Comparison of ENCODE assay signal across 9 cellular contexts in genomic region chr22:22884888-22885840, GRCh38. TPM values are rescaled to one million over a fixed set of nuclear protein-coding genes. Genes with fewer than 3 reads are reported as not detected.
DNase-seq lines count a peak whose midpoint lies in the region; ATAC-seq and TF ChIP-seq lines count a peak whose summit lies in the region.
"Had no signal": no experiment of that assay in that cellular context is flagged by ENCODE, and none has a peak within 500 bp of the region (broad histone marks: within the 10 kb centered on the region; RNA-seq: fewer than 3 reads in every experiment).

No MANE protein-coding gene starts in this region.

- H3K36me3 Mint-ChIP-seq in activated naive CD4-positive, alpha-beta T cell treated with anti-CD3 and anti-CD28 coated beads for 36 hours (ENCODE audit: low read depth): no peaks in the 10 kb centered on the region
- no peaks in the 10 kb centered on the region for H3K36me3 Mint-ChIP-seq in activated CD8-positive, alpha-beta T cell treated with anti-CD3 and anti-CD28 coated beads for 36 hours (ENCODE audit: low read depth)
- H3K36me3 Mint-ChIP-seq in stimulated activated naive B cell treated with anti-CD40 and anti-IgM and Interleukin-4, amounts not matched to agents 10 μg/mL and 1 μg/mL and 100 μg/mL, for 72 hours: peaks cover 0 to 7% of the 10 kb centered on the region in 2 donors
- H3K36me3 Mint-ChIP-seq in CD14-positive monocyte: no peaks in the 10 kb centered on the region

- H4K20me1 ChIP-seq in PC-3 (ENCODE audit: low read length): no peaks in the 10 kb centered on the region

- no peaks in the 10 kb centered on the region for H3K27me3 Mint-ChIP-seq in activated naive CD4-positive, alpha-beta T cell treated with anti-CD3 and anti-CD28 coated beads for 36 hours (ENCODE audit: low read depth)
- H3K27me3 Mint-ChIP-seq in activated CD8-positive, alpha-beta T cell treated with anti-CD3 and anti-CD28 coated beads for 36 hours: peaks cover 15% of the 10 kb centered on the region
- peaks cover 0 to 8% of the 10 kb centered on the region in 2 donors for H3K27me3 Mint-ChIP-seq in stimulated activated naive B cell treated with anti-CD40 and anti-IgM and Interleukin-4, amounts not matched to agents 10 μg/mL and 1 μg/mL and 100 μg/mL, for 72 hours
- H3K27me3 Mint-ChIP-seq in CD14-positive monocyte (ENCODE audit: low read depth in 3 of 3): peaks cover 4 to 10% (median 7%) of the 10 kb centered on the region in 3 donors

- H3K27ac Mint-ChIP-seq in activated naive CD4-positive, alpha-beta T cell treated with anti-CD3 and anti-CD28 coated beads for 36 hours: no peak overlapping the region
- H3K27ac Mint-ChIP-seq in activated CD8-positive, alpha-beta T cell treated with anti-CD3 and anti-CD28 coated beads for 36 hours: no peak overlapping the region
- H3K27ac Mint-ChIP-seq in stimulated activated naive B cell treated with anti-CD40 and anti-IgM and Interleukin-4, amounts not matched to agents 10 μg/mL and 1 μg/mL and 100 μg/mL, for 72 hours: peak overlapping the region; percentile 75
- H3K27ac Mint-ChIP-seq in CD14-positive monocyte: no peak overlapping the region

- no peak overlapping the region for H3K4me3 ChIP-seq in PC-3 (ENCODE audit: low read length)
- H3K4me3 ChIP-seq: ascending aorta had no signal

- H3K79me2 ChIP-seq in PC-3 (ENCODE audit: low read length): no peaks in the 10 kb centered on the region

- H3K4me1 ChIP-seq in PC-3 (ENCODE audit: insufficient read depth, low read length): no peaks in the 10 kb centered on the region
- H3K4me1 ChIP-seq: ascending aorta had no signal

- no peaks in the 10 kb centered on the region for H3F3A ChIP-seq in PC-3 (ENCODE audit: low read length, unreplicated experiment)

- no peak overlapping the region for H3K9ac ChIP-seq in PC-3 (ENCODE audit: low read length)

- H3K9me3 ChIP-seq in PC-3 (ENCODE audit: low read length): no peaks in the 10 kb centered on the region
- H3K9me3 ChIP-seq: ascending aorta had no signal

- no peak overlapping the region for H2AFZ ChIP-seq in PC-3 (ENCODE audit: low read length)

- no peak overlapping the region for H3K27ac ChIP-seq in PC-3 (ENCODE audit: low read length)
- H3K27ac ChIP-seq: ascending aorta had no signal

- no peak for TF ChIP-seq CTCF in activated CD8-positive, alpha-beta T cell treated with anti-CD3 and anti-CD28 coated beads for 36 hours (IDR thresholded peaks at IDR 0.05)
- TF ChIP-seq CTCF in PC-3 (conservative IDR thresholded peaks at IDR 0.05; ENCODE audit: low read depth, low read length) (no peak), CD14-positive monocyte (IDR thresholded peaks at IDR 0.05) (no peak)

- intact Hi-C loops in activated naive CD4-positive, alpha-beta T cell treated with anti-CD3 and anti-CD28 coated beads for 36 hours (cut with micrococcal nuclease): loop anchor here (1.0 to 5.0 kb wide), 6 partner anchors 52 to 173 kb away; no protein-coding TSS in a partner anchor
- intact Hi-C loops in activated CD8-positive, alpha-beta T cell treated with anti-CD3 and anti-CD28 coated beads for 36 hours (cut with micrococcal nuclease): loop anchor here (5.0 kb wide), 5 partner anchors 38 to 133 kb away; no protein-coding TSS in a partner anchor
- intact Hi-C loops in PC-3 (cut with micrococcal nuclease) (no loop called here), CD14-positive monocyte (cut with micrococcal nuclease) (loop anchor here (5.0 kb wide), 4 partner anchors 38 to 73 kb away; no protein-coding TSS in a partner anchor)

- POLR2A ChIA-PET in activated CD8-positive, alpha-beta T cell treated with anti-CD3 and anti-CD28 coated beads for 36 hours (lab: Charles Lee): interaction anchor here (1.0 to 1.6 kb wide), 2 partner anchors 22 to 58 kb away, joined by 3 to 4 read pairs; no protein-coding TSS in a partner anchor
- POLR2A ChIA-PET in PC-3 (lab: Charles Lee; ENCODE audit: unreplicated experiment): no interaction called here

- no peak overlapping the region for H3K4me3 Mint-ChIP-seq in activated naive CD4-positive, alpha-beta T cell treated with anti-CD3 and anti-CD28 coated beads for 36 hours
- H3K4me3 Mint-ChIP-seq in activated CD8-positive, alpha-beta T cell treated with anti-CD3 and anti-CD28 coated beads for 36 hours: no peak overlapping the region
- peak overlapping the region in 1 of 2 donors; percentile 49 for H3K4me3 Mint-ChIP-seq in stimulated activated naive B cell treated with anti-CD40 and anti-IgM and Interleukin-4, amounts not matched to agents 10 μg/mL and 1 μg/mL and 100 μg/mL, for 72 hours
- H3K4me3 Mint-ChIP-seq in CD14-positive monocyte: no peak overlapping the region

- no peaks in the 10 kb centered on the region for H3K36me3 ChIP-seq in PC-3 (ENCODE audit: low read depth, low read length)
- H3K36me3 ChIP-seq: ascending aorta had no signal

- H3K4me2 ChIP-seq in PC-3 (ENCODE audit: low read length): no peak overlapping the region

- peaks cover 7% of the 10 kb centered on the region for H3K4me1 Mint-ChIP-seq in activated naive CD4-positive, alpha-beta T cell treated with anti-CD3 and anti-CD28 coated beads for 36 hours (ENCODE audit: low read depth)
- peaks cover 18% of the 10 kb centered on the region for H3K4me1 Mint-ChIP-seq in activated CD8-positive, alpha-beta T cell treated with anti-CD3 and anti-CD28 coated beads for 36 hours (ENCODE audit: low read depth)
- H3K4me1 Mint-ChIP-seq in stimulated activated naive B cell treated with anti-CD40 and anti-IgM and Interleukin-4, amounts not matched to agents 10 μg/mL and 1 μg/mL and 100 μg/mL, for 72 hours: peaks cover 73 to 93% of the 10 kb centered on the region in 2 donors
- peaks cover 34% of the 10 kb centered on the region for H3K4me1 Mint-ChIP-seq in CD14-positive monocyte

- ATAC-seq in HG02973 (IDR thresholded peaks at IDR 0.05; ENCODE audit: unreplicated experiment) (peak; percentile 64), PC-3 (no peak)
- ATAC-seq in activated CD8-positive, alpha-beta T cell treated with anti-CD3 and anti-CD28 coated beads for 36 hours: peak; percentile 88
- peak; percentile 80 to 86 for ATAC-seq in stimulated activated naive B cell treated with anti-CD40 and anti-IgM and Interleukin-4, amounts not matched to agents 10 μg/mL and 1 μg/mL and 100 μg/mL, for 72 hours (replicated peaks)

- BruUV-seq in PC-3 (replicated peaks; lab: Mats Ljungman, UMichigan): no TSS peak

- H3K9me2 ChIP-seq in PC-3 (replicated peaks; ENCODE audit: low read length): no peaks in the 10 kb centered on the region

- peaks cover 12% of the 10 kb centered on the region; the same call in 1 of the 2 replicates for H3K27me3 ChIP-seq in PC-3 (ENCODE audit: low read length)
- H3K27me3 ChIP-seq: ascending aorta had no signal

- peak; percentile 66 for DNase-seq in activated naive CD4-positive, alpha-beta T cell treated with anti-CD3 and anti-CD28 coated beads for 36 hours
- DNase-seq in activated naive CD4-positive, alpha-beta T cell treated with anti-CD3 and anti-CD28 coated beads, Interleukin-2, amount 50 U/mL, for 16 hours: no peak
- DNase-seq in activated CD8-positive, alpha-beta T cell treated with anti-CD3 and anti-CD28 coated beads for 36 hours: peak; percentile 90
- peak; percentile 87 for DNase-seq in stimulated activated naive B cell treated with anti-CD40 and anti-IgM and Interleukin-4, amounts not matched to agents 10 μg/mL and 1 μg/mL and 100 μg/mL, for 72 hours
- DNase-seq in HuH-7 (ENCODE audit: low spot score) (no peak), PC-3 (no peak), CD14-positive monocyte (ENCODE audit: low spot score) (no peak)

- no peaks in the 10 kb centered on the region for H3K9me3 Mint-ChIP-seq in activated naive CD4-positive, alpha-beta T cell treated with anti-CD3 and anti-CD28 coated beads for 36 hours
- H3K9me3 Mint-ChIP-seq in activated CD8-positive, alpha-beta T cell treated with anti-CD3 and anti-CD28 coated beads for 36 hours: no peaks in the 10 kb centered on the region
- no peaks in the 10 kb centered on the region for H3K9me3 Mint-ChIP-seq in stimulated activated naive B cell treated with anti-CD40 and anti-IgM and Interleukin-4, amounts not matched to agents 10 μg/mL and 1 μg/mL and 100 μg/mL, for 72 hours
- no peaks in the 10 kb centered on the region for H3K9me3 Mint-ChIP-seq in CD14-positive monocyte

- CTCF ChIA-PET in activated naive CD4-positive, alpha-beta T cell treated with anti-CD3 and anti-CD28 coated beads for 36 hours (lab: Charles Lee): interaction anchor here (0.6 to 6.8 kb wide), 30 partner anchors 10 to 294 kb away, joined by 3 to 120 read pairs (median 6); no protein-coding TSS in a partner anchor
- CTCF ChIA-PET in activated CD8-positive, alpha-beta T cell treated with anti-CD3 and anti-CD28 coated beads for 36 hours (lab: Charles Lee): interaction anchor here (0.6 to 8.3 kb wide), 53 partner anchors 8 to 299 kb away, joined by 3 to 122 read pairs (median 7); no protein-coding TSS in a partner anchor
- CTCF ChIA-PET in PC-3 (lab: Charles Lee): interaction anchor here (0.5 kb wide), 1 partner anchor 38 kb away, joined by 4 read pairs; no protein-coding TSS in a partner anchor

RNA-seq across cellular contexts. Expression of gene IGLL5, which starts 2.5 kb away (rescaled TPM):
- total RNA-seq in activated naive CD4-positive, alpha-beta T cell treated with anti-CD3 and anti-CD28 coated beads for 36 hours: not detected
- total RNA-seq in activated CD8-positive, alpha-beta T cell treated with anti-CD3 and anti-CD28 coated beads for 36 hours: not detected
- total RNA-seq in PC-3 (2014; rRNA removed): not detected in 2 replicates
- under 1 TPM in 1 of 2 donors, not detected in 1; 0.38 TPM for polyA plus RNA-seq in CD14-positive monocyte

Comparison
In these comparisons a context has a peak if more than half of its experiments do, and no peak if none do; other contexts are left out.
1. DNase-seq: peak in activated naive CD4-positive, alpha-beta T cell treated with anti-CD3 and anti-CD28 coated beads for 36 hours (single experiment), activated CD8-positive, alpha-beta T cell treated with anti-CD3 and anti-CD28 coated beads for 36 hours (single experiment) and stimulated activated naive B cell treated with anti-CD40 and anti-IgM and Interleukin-4, amounts not matched to agents 10 μg/mL and 1 μg/mL and 100 μg/mL, for 72 hours (single experiment); none in activated naive CD4-positive, alpha-beta T cell treated with anti-CD3 and anti-CD28 coated beads, Interleukin-2, amount 50 U/mL, for 16 hours (single experiment), HuH-7 (single experiment), PC-3 (single experiment) and CD14-positive monocyte (single experiment).